25 cellular contexts compared by ENCODE assay signal in genomic region chr19:2483084-2483483, GRCh38.
"Had no signal": no experiment of that assay in that cellular context is flagged by ENCODE, and none has a peak within 500 bp of the region (broad histone marks: within the 10 kb centered on the region; RNA-seq: fewer than 3 reads in every experiment).

No MANE protein-coding gene starts in this region.

- H3K27ac Mint-ChIP-seq: dendritic cell treated with granulocyte-macrophage colony-stimulating factor and Interleukin-4, amounts not matched to agents 40 ng/mL and 50 ng/mL, for 4 days; nephron; neural progenitor cell; stimulated activated effector memory CD8-positive, alpha-beta T cell treated with anti-CD3 and anti-CD28 coated beads, Interleukin-12 subunit alpha, Interleukin-12 subunit beta, amount 100 ng/mL, for 72 hours had no signal

- H3K4me3 Mint-ChIP-seq: dendritic cell treated with granulocyte-macrophage colony-stimulating factor and Interleukin-4, amounts not matched to agents 40 ng/mL and 50 ng/mL, for 4 days; nephron; stimulated activated effector memory CD8-positive, alpha-beta T cell treated with anti-CD3 and anti-CD28 coated beads, Interleukin-12 subunit alpha, Interleukin-12 subunit beta, amount 100 ng/mL, for 72 hours had no signal

- DNase-seq: effector CD8-positive, alpha-beta T cell; foreskin keratinocyte; heart left ventricle; left cardiac atrium; left lung; mesendoderm; midbrain; naive thymus-derived CD4-positive, alpha-beta T cell; sigmoid colon; stimulated activated CD4-positive, alpha-beta T cell treated with anti-CD3 and anti-CD28 coated beads, Interleukin-2, amount 100 ng/mL, for 24 hours; stimulated activated CD4-positive, alpha-beta T cell treated with anti-CD3 and anti-CD28 coated beads, Interleukin-4, amount 100 ng/mL, for 24 hours; stimulated activated naive CD4-positive, alpha-beta T cell treated with Interleukin-2 at 50 U/mL for 16 hours; stomach; thyroid gland; trophoblast cell had no signal

- H3K27me3 ChIP-seq: esophagus muscularis mucosa, foreskin keratinocyte, gastroesophageal sphincter, hepatocyte, right atrium auricular region, sigmoid colon, thyroid gland, vagina had no signal

- H3K9me3 ChIP-seq: prostate gland, thyroid gland, vagina had no signal

- H3K36me3 ChIP-seq: gastroesophageal sphincter, neural progenitor cell, prostate gland, vagina had no signal

- H3K4me1 ChIP-seq: prostate gland had no signal

- H3K27ac ChIP-seq: esophagus muscularis mucosa, foreskin keratinocyte, gastroesophageal sphincter, heart left ventricle, hepatocyte, left lung, neural progenitor cell, prostate gland, right atrium auricular region, sigmoid colon, stomach, thyroid gland, vagina had no signal

- H3K36me3 Mint-ChIP-seq: neural progenitor cell had no signal

- ATAC-seq: foreskin keratinocyte; gastroesophageal sphincter; heart left ventricle; left cardiac atrium; left lung; naive thymus-derived CD4-positive, alpha-beta T cell; stimulated activated effector memory CD8-positive, alpha-beta T cell treated with anti-CD3 and anti-CD28 coated beads, Interleukin-12 subunit alpha, Interleukin-12 subunit beta, amount 100 ng/mL, for 72 hours had no signal

- H3K4me3 ChIP-seq: esophagus muscularis mucosa, gastroesophageal sphincter, heart left ventricle, hepatocyte, left lung, neural progenitor cell, prostate gland, right atrium auricular region, sigmoid colon, stomach, thyroid gland, vagina had no signal
